23 cellular contexts compared by ENCODE assay signal in genomic region chr9:115267788-115268187, GRCh38.
A peak's percentile ranks its signal among the peaks of the same experiment; 100 is the strongest.
DNase-seq lines count a peak whose midpoint lies in the region; ATAC-seq and TF ChIP-seq lines count a peak whose summit lies in the region.
"Had no signal": no experiment of that assay in that cellular context is flagged by ENCODE, and none has a peak within 500 bp of the region (broad histone marks: within the 10 kb centered on the region; RNA-seq: fewer than 3 reads in every experiment).

No MANE protein-coding gene starts in this region.

- no peak overlapping the region for H3K27ac Mint-ChIP-seq in chondrocyte (ENCODE audit: unreplicated experiment)
- H3K27ac Mint-ChIP-seq in activated T-helper 1 cell treated with anti-CD3 and anti-CD28 coated beads, Interleukin-12 subunit alpha, Interleukin-12 subunit beta, Interleukin-2, Interleukin-4 antibody, amounts not matched to agents 30 ng/mL and 10 ng/mL and 1 ng/mL, durations not matched to agents 14 hours and 24 hours and 36 hours, result no peak overlapping the region
- H3K27ac Mint-ChIP-seq: activated CD4-positive, alpha-beta T cell treated with anti-CD3 and anti-CD28 coated beads, Interleukin-2, amount 10 ng/mL, durations not matched to agents 7 days and 5 days; activated naive CD4-positive, alpha-beta T cell treated with anti-CD3 and anti-CD28 coated beads for 36 hours; endodermal cell; mesothelial cell of epicardium; nephron; T-cell had no signal

- TF ChIP-seq POLR2A in right lobe of liver (IDR thresholded peaks at IDR 0.05), result no peak

- H3K27me3 ChIP-seq in liver (ENCODE audit: control insufficient read depth in 4 of 4, insufficient read depth in 4 of 4, low read length in 3 of 4), result peaks cover 0 to 2% (median 0%) of the 10 kb centered on the region in 4 donors
- H3K27me3 ChIP-seq in right lobe of liver, result no peaks in the 10 kb centered on the region
- no peaks in the 10 kb centered on the region for H3K27me3 ChIP-seq in SJCRH30
- H3K27me3 ChIP-seq in hepatocyte, result no peaks in the 10 kb centered on the region
- H3K27me3 ChIP-seq: stomach had no signal

- H3K4me3 ChIP-seq in liver (ENCODE audit: low read depth in 1 of 3, low read length in 3 of 3), result no peak overlapping the region
- no peak overlapping the region for H3K4me3 ChIP-seq in right lobe of liver
- H3K4me3 ChIP-seq in SJCRH30, result no peak overlapping the region
- H3K4me3 ChIP-seq in hepatocyte, result no peak overlapping the region
- H3K4me3 ChIP-seq: K562, stomach had no signal

- no peak for TF ChIP-seq RAD21 in liver (IDR thresholded peaks at IDR 0.05)

- no peak overlapping the region for H3K4me3 Mint-ChIP-seq in chondrocyte (ENCODE audit: unreplicated experiment)
- H3K4me3 Mint-ChIP-seq in activated T-helper 1 cell treated with anti-CD3 and anti-CD28 coated beads, Interleukin-12 subunit alpha, Interleukin-12 subunit beta, Interleukin-2, Interleukin-4 antibody, amounts not matched to agents 30 ng/mL and 10 ng/mL and 1 ng/mL, durations not matched to agents 14 hours and 24 hours and 36 hours, result no peak overlapping the region
- H3K4me3 Mint-ChIP-seq: activated CD4-positive, alpha-beta T cell treated with anti-CD3 and anti-CD28 coated beads, Interleukin-2, amount 10 ng/mL, durations not matched to agents 7 days and 5 days; activated naive CD4-positive, alpha-beta T cell treated with anti-CD3 and anti-CD28 coated beads for 36 hours; endodermal cell; mesothelial cell of epicardium; nephron; T-cell had no signal

- H3K36me3 ChIP-seq in liver (ENCODE audit: control insufficient read depth in 4 of 4, insufficient read depth in 3 of 4, low read depth in 1 of 4, low read length in 3 of 4), result no peaks in the 10 kb centered on the region
- H3K36me3 ChIP-seq in right lobe of liver, result no peaks in the 10 kb centered on the region
- no peaks in the 10 kb centered on the region for H3K36me3 ChIP-seq in SJCRH30
- H3K36me3 ChIP-seq in hepatocyte (replicated peaks; ENCODE audit: insufficient read depth, low read depth), result no peaks in the 10 kb centered on the region
- H3K36me3 ChIP-seq: stomach had no signal

- H3K36me3 Mint-ChIP-seq in chondrocyte (ENCODE audit: low read depth), result peaks cover 2% of the 10 kb centered on the region
- H3K36me3 Mint-ChIP-seq in activated T-helper 1 cell treated with anti-CD3 and anti-CD28 coated beads, Interleukin-12 subunit alpha, Interleukin-12 subunit beta, Interleukin-2, Interleukin-4 antibody, amounts not matched to agents 30 ng/mL and 10 ng/mL and 1 ng/mL, durations not matched to agents 14 hours and 24 hours and 36 hours (ENCODE audit: low read depth), result no peaks in the 10 kb centered on the region
- H3K36me3 Mint-ChIP-seq: mesothelial cell of epicardium, T-cell had no signal

- H3K9me3 Mint-ChIP-seq in chondrocyte (ENCODE audit: low read depth), result peaks cover 2% of the 10 kb centered on the region
- no peaks in the 10 kb centered on the region for H3K9me3 Mint-ChIP-seq in activated T-helper 1 cell treated with anti-CD3 and anti-CD28 coated beads, Interleukin-12 subunit alpha, Interleukin-12 subunit beta, Interleukin-2, Interleukin-4 antibody, amounts not matched to agents 30 ng/mL and 10 ng/mL and 1 ng/mL, durations not matched to agents 14 hours and 24 hours and 36 hours
- H3K9me3 Mint-ChIP-seq: activated CD4-positive, alpha-beta T cell treated with anti-CD3 and anti-CD28 coated beads, Interleukin-2, amount 10 ng/mL, durations not matched to agents 7 days and 5 days had no signal

- H3K79me2 ChIP-seq in hepatocyte, result no peaks in the 10 kb centered on the region

- no peaks in the 10 kb centered on the region for H3K9me2 ChIP-seq in hepatocyte (replicated peaks; ENCODE audit: insufficient read depth)

- H3K9me3 ChIP-seq in liver (ENCODE audit: control insufficient read depth in 4 of 4, low read length in 3 of 4), result no peaks in the 10 kb centered on the region
- no peaks in the 10 kb centered on the region for H3K9me3 ChIP-seq in right lobe of liver
- H3K9me3 ChIP-seq in SJCRH30 (replicated peaks), result 0 out of 2 replicates have a peak, but pooled peaks cover 3% of the 10 kb centered on the region
- no peaks in the 10 kb centered on the region for H3K9me3 ChIP-seq in hepatocyte (ENCODE audit: low read depth)
- H3K9me3 ChIP-seq: stomach had no signal

- no peak overlapping the region for H3K27ac ChIP-seq in liver (ENCODE audit: low read depth in 1 of 2, low read length in 2 of 2)
- no peak overlapping the region for H3K27ac ChIP-seq in right lobe of liver
- H3K27ac ChIP-seq in SJCRH30, result no peak overlapping the region
- no peak overlapping the region for H3K27ac ChIP-seq in hepatocyte
- H3K27ac ChIP-seq: stomach had no signal

- TF ChIP-seq CTCF in liver (IDR thresholded peaks at IDR 0.05; ENCODE audit: low read depth, low read length, missing input control) (no peak), right lobe of liver (IDR thresholded peaks at IDR 0.05) (no peak), hepatocyte (IDR thresholded peaks at IDR 0.05; ENCODE audit: poor library complexity) (no peak), chondrocyte (IDR thresholded peaks at IDR 0.05) (no peak)

- no peak overlapping the region for H3K9ac ChIP-seq in liver (ENCODE audit: low read depth in 1 of 2, low read length in 2 of 2)

- no peaks in the 10 kb centered on the region for H4K20me1 ChIP-seq in hepatocyte (ENCODE audit: insufficient read depth, poor library complexity, severe bottlenecking)

- H3K27me3 Mint-ChIP-seq in chondrocyte (ENCODE audit: low read depth), result no peaks in the 10 kb centered on the region
- H3K27me3 Mint-ChIP-seq in activated T-helper 1 cell treated with anti-CD3 and anti-CD28 coated beads, Interleukin-12 subunit alpha, Interleukin-12 subunit beta, Interleukin-2, Interleukin-4 antibody, amounts not matched to agents 30 ng/mL and 10 ng/mL and 1 ng/mL, durations not matched to agents 14 hours and 24 hours and 36 hours (ENCODE audit: insufficient read depth), result peaks cover 18% of the 10 kb centered on the region

- H3K4me1 ChIP-seq in liver (ENCODE audit: control insufficient read depth in 4 of 4, insufficient read depth in 4 of 4, low read length in 3 of 4) (no peaks in the 10 kb centered on the region), right lobe of liver (no peaks in the 10 kb centered on the region), SJCRH30 (peaks cover 18% of the 10 kb centered on the region), hepatocyte (ENCODE audit: insufficient read depth) (no peaks in the 10 kb centered on the region)

- ATAC-seq in right lobe of liver, result no peak
- ATAC-seq in left ventricle myocardium superior, result no peak
- ATAC-seq: K562, T-cell had no signal

- intact Hi-C loops in right lobe of liver (cut with DNase I) (no loop called here), left ventricle myocardium superior (cut with micrococcal nuclease) (no loop called here)
- intact Hi-C loops in activated T-helper 1 cell treated with anti-CD3 and anti-CD28 coated beads, Interleukin-12 subunit alpha, Interleukin-12 subunit beta, Interleukin-2, Interleukin-4 antibody, amounts not matched to agents 30 ng/mL and 10 ng/mL and 1 ng/mL, durations not matched to agents 14 hours and 24 hours and 36 hours (cut with micrococcal nuclease), result no loop called here

- H2AFZ ChIP-seq in hepatocyte, result no peak overlapping the region

- H3K4me1 Mint-ChIP-seq in chondrocyte (ENCODE audit: low read depth), result peaks cover 32% of the 10 kb centered on the region
- no peaks in the 10 kb centered on the region for H3K4me1 Mint-ChIP-seq in activated T-helper 1 cell treated with anti-CD3 and anti-CD28 coated beads, Interleukin-12 subunit alpha, Interleukin-12 subunit beta, Interleukin-2, Interleukin-4 antibody, amounts not matched to agents 30 ng/mL and 10 ng/mL and 1 ng/mL, durations not matched to agents 14 hours and 24 hours and 36 hours (ENCODE audit: low read depth)
- H3K4me1 Mint-ChIP-seq: activated CD4-positive, alpha-beta T cell treated with anti-CD3 and anti-CD28 coated beads, Interleukin-2, amount 10 ng/mL, durations not matched to agents 7 days and 5 days; endodermal cell; T-cell had no signal

- H3K4me2 ChIP-seq in hepatocyte, result no peak overlapping the region

- DNase-seq in right lobe of liver (no peak), SJCRH30 (peak; percentile 31 to 67), hepatocyte (ENCODE audit: low spot score) (peak; percentile 43), chondrocyte (ENCODE audit: low spot score) (no peak), left ventricle myocardium superior (no peak)
- no peak for DNase-seq in activated naive CD4-positive, alpha-beta T cell (lab: John Stamatoyannopoulos, UW)
- no peak for DNase-seq in activated T-helper 1 cell treated with anti-CD3 and anti-CD28 coated beads, Interleukin-12 subunit alpha, Interleukin-12 subunit beta, Interleukin-2, Interleukin-4 antibody, amounts not matched to agents 30 ng/mL and 10 ng/mL and 1 ng/mL, durations not matched to agents 14 hours and 24 hours and 36 hours (ENCODE audit: low spot score)
- DNase-seq: activated CD4-positive, alpha-beta T cell treated with anti-CD3 and anti-CD28 coated beads, Interleukin-2, amount 10 ng/mL, durations not matched to agents 7 days and 5 days; activated naive CD4-positive, alpha-beta T cell treated with anti-CD3 and anti-CD28 coated beads for 36 hours; aorta; DMS153; endodermal cell; NCI-H1048; NCI-H2029 treated with DMSO at 0.1 percent for 48 hours; NCI-H446 treated with DMSO at 0.1 percent for 48 hours; small intestine; stimulated activated CD4-positive, alpha-beta T cell treated with anti-CD3 and anti-CD28 coated beads, Interleukin-4, amount 100 ng/mL, for 24 hours; stomach; T-cell had no signal

- WGBS in liver, result 63% methylated on average over 3 of the region's 3 CpGs
- WGBS in right lobe of liver (ENCODE audit: insufficient coverage, low coverage, low lambda C conversion rate, missing lambda C conversion rate), result 51% methylated on average over 3 of the region's 3 CpGs
- 73% methylated on average over 3 of the region's 3 CpGs for WGBS in hepatocyte (ENCODE audit: low lambda C conversion rate, missing lambda C conversion rate)

Comparison
In these comparisons a context has a peak if more than half of its experiments do, and no peak if none do; other contexts are left out.
1. DNase-seq: peak in SJCRH30 (2 of 2) and hepatocyte (single experiment); none in right lobe of liver (0 of 3), activated naive CD4-positive, alpha-beta T cell (0 of 4), chondrocyte (single experiment), left ventricle myocardium superior (single experiment) and activated T-helper 1 cell treated with anti-CD3 and anti-CD28 coated beads, Interleukin-12 subunit alpha, Interleukin-12 subunit beta, Interleukin-2, Interleukin-4 antibody, amounts not matched to agents 30 ng/mL and 10 ng/mL and 1 ng/mL, durations not matched to agents 14 hours and 24 hours and 36 hours (single experiment).